3 cellular contexts compared by ENCODE assay signal in the genomic region with DNA sequence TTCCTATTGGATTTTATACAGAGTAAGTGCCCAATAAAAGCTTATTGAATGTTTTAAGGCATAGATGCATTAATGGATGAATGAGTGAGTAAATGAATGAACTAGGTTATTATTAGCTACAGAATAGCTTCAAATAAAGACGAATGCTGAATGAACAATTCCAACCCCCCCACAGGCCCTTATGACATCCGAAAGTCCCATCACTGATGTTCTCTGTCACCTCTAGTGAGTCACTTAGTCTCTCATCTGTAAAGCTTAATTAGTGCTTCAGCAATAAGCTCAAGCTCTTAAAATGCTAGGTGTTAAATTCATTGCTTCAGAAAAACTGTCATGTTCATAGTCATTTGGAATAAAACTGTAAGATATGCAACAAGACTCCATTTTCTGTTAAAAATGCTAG.
"Had no signal": no experiment of that assay in that cellular context is flagged by ENCODE, and none has a peak within 500 bp of the region (broad histone marks: within the 10 kb centered on the region; RNA-seq: fewer than 3 reads in every experiment).

No MANE protein-coding gene starts in this region.

- ATAC-seq: GM12878 had no signal

- H3K4me3 ChIP-seq: GM12878 had no signal

- DNase-seq: GDM1, GF-D8 had no signal
